In genomic region chr1:188295157-188295556, GRCh38 we compare ENCODE assay signal across 17 cellular contexts.
A peak's percentile ranks its signal among the peaks of the same experiment; 100 is the strongest.
DNase-seq lines count a peak whose midpoint lies in the region; TF ChIP-seq lines count a peak whose summit lies in the region.
"Had no signal": no experiment of that assay in that cellular context is flagged by ENCODE, and none has a peak within 500 bp of the region (broad histone marks: within the 10 kb centered on the region; RNA-seq: fewer than 3 reads in every experiment).

No MANE protein-coding gene starts in this region.

- H3K36me3 ChIP-seq in mesendoderm (ENCODE audit: control insufficient read depth, insufficient read depth, low read length), result no peaks in the 10 kb centered on the region
- no peaks in the 10 kb centered on the region for H3K36me3 ChIP-seq in Peyer's patch
- H3K36me3 ChIP-seq in tibial nerve, result no peaks in the 10 kb centered on the region
- H3K36me3 ChIP-seq in SK-N-SH (replicated peaks in 1 of 2; ENCODE audit: control insufficient read depth in 1 of 2, insufficient read depth in 2 of 2, low read length in 1 of 2), result no peaks in the 10 kb centered on the region
- no peaks in the 10 kb centered on the region for H3K36me3 ChIP-seq in breast epithelium

- H3K4me1 ChIP-seq in mesendoderm (ENCODE audit: control insufficient read depth, low read depth, low read length) (no peaks in the 10 kb centered on the region), Peyer's patch (no peaks in the 10 kb centered on the region), tibial nerve (no peaks in the 10 kb centered on the region), SK-N-SH (ENCODE audit: control insufficient read depth in 1 of 2, insufficient read depth in 2 of 2, low read depth in 1 of 2, low read length in 1 of 2) (peaks cover 0 to 3% of the 10 kb centered on the region in 2 experiments; a peak in 1 of 4 replicates), breast epithelium (no peaks in the 10 kb centered on the region)

- H3K79me1 ChIP-seq in mesendoderm (ENCODE audit: low read length), result no peaks in the 10 kb centered on the region

- H3K9me2 ChIP-seq in SK-N-SH, result no peaks in the 10 kb centered on the region

- no peak overlapping the region for H3K56ac ChIP-seq in mesendoderm (ENCODE audit: low read length)

- CTCF ChIA-PET in SK-N-SH (lab: Yijun Ruan, JAX), result no interaction called here

- TF ChIP-seq POLR2A in Peyer's patch (IDR thresholded peaks at IDR 0.05), result no peak
- no peak for TF ChIP-seq POLR2A in tibial nerve (IDR thresholded peaks at IDR 0.05)
- TF ChIP-seq POLR2A in breast epithelium (IDR thresholded peaks at IDR 0.05), result no peak

- no peak overlapping the region for H2BK15ac ChIP-seq in mesendoderm (replicated peaks; ENCODE audit: low read depth)

- H2AFZ ChIP-seq in SK-N-SH (ENCODE audit: low read depth), result no peak overlapping the region

- no peak overlapping the region for H3K23ac ChIP-seq in mesendoderm (ENCODE audit: low read length)

- H2BK120ac ChIP-seq in mesendoderm (ENCODE audit: low read depth, low read length), result no peak overlapping the region

- TF ChIP-seq EP300 in Ishikawa (IDR thresholded peaks at IDR 0.05; ENCODE audit: borderline replicate concordance) (peak; percentile 90), tibial nerve (IDR thresholded peaks at IDR 0.05) (no peak), SK-N-SH (IDR thresholded peaks at IDR 0.05; ENCODE audit: borderline replicate concordance in 1 of 2, low read depth in 1 of 2, low read length in 1 of 2) (no peak)

- no peak overlapping the region for H3K4ac ChIP-seq in mesendoderm (ENCODE audit: low read depth, low read length)

- no peaks in the 10 kb centered on the region for H3K27me3 ChIP-seq in mesendoderm (ENCODE audit: insufficient read depth, low read length, poor library complexity)
- H3K27me3 ChIP-seq in Peyer's patch, result no peaks in the 10 kb centered on the region
- no peaks in the 10 kb centered on the region for H3K27me3 ChIP-seq in tibial nerve
- H3K27me3 ChIP-seq in SK-N-SH (ENCODE audit: insufficient read depth), result no peaks in the 10 kb centered on the region
- H3K27me3 ChIP-seq in breast epithelium, result no peaks in the 10 kb centered on the region

- TF ChIP-seq CTCF in epithelial cell of proximal tubule (conservative IDR thresholded peaks at IDR 0.05; ENCODE audit: low read depth, low read length), result peak; percentile 47
- no peak for TF ChIP-seq CTCF in Peyer's patch (IDR thresholded peaks at IDR 0.05)
- TF ChIP-seq CTCF in tibial nerve (IDR thresholded peaks at IDR 0.05), result no peak
- no peak for TF ChIP-seq CTCF in SK-N-SH (IDR thresholded peaks at IDR 0.05)
- no peak for TF ChIP-seq CTCF in breast epithelium (IDR thresholded peaks at IDR 0.05)

- H3K27ac ChIP-seq in mesendoderm (ENCODE audit: low read depth, low read length) (no peak overlapping the region), Peyer's patch (no peak overlapping the region), tibial nerve (no peak overlapping the region), SK-N-SH (ENCODE audit: low read depth in 2 of 2, low read length in 1 of 2) (no peak overlapping the region), breast epithelium (no peak overlapping the region)
- H3K27ac ChIP-seq: C4-2B had no signal

- no peak overlapping the region for H4K5ac ChIP-seq in mesendoderm (ENCODE audit: low read length)

- no CpG with 5 or more reads among the region's 1 CpG for WGBS in mesendoderm (ENCODE audit: extremely low coverage, insufficient coverage, low lambda C conversion rate)
- WGBS in tibial nerve, 2 donors, result 97 to 98% methylated on average over 1 of the region's 1 CpG
- 81% methylated on average over 1 of the region's 1 CpG for WGBS in SK-N-SH (ENCODE audit: low lambda C conversion rate)

- H3K79me2 ChIP-seq in mesendoderm (ENCODE audit: control insufficient read depth, insufficient read depth, low read length) (no peaks in the 10 kb centered on the region), SK-N-SH (ENCODE audit: insufficient read depth) (no peaks in the 10 kb centered on the region)

- H3K9ac ChIP-seq in mesendoderm (ENCODE audit: low read length), result no peak overlapping the region
- no peak overlapping the region for H3K9ac ChIP-seq in SK-N-SH

- H2BK5ac ChIP-seq in mesendoderm (ENCODE audit: low read length), result no peak overlapping the region

- H3K4me3 ChIP-seq in epithelial cell of proximal tubule (ENCODE audit: low read depth, low read length) (no peak overlapping the region), mesendoderm (ENCODE audit: low read length) (no peak overlapping the region), Peyer's patch (no peak overlapping the region), tibial nerve (no peak overlapping the region), SK-N-SH (ENCODE audit: low read depth in 2 of 2, low read length in 1 of 2) (no peak overlapping the region), breast epithelium (no peak overlapping the region)
- H3K4me3 ChIP-seq: K562 had no signal

- no peaks in the 10 kb centered on the region for H4K20me1 ChIP-seq in SK-N-SH (ENCODE audit: insufficient read depth)

- no peak overlapping the region for H3K18ac ChIP-seq in mesendoderm (ENCODE audit: low read length)

- no peak overlapping the region for H4K8ac ChIP-seq in mesendoderm (ENCODE audit: low read depth, low read length)

- POLR2A ChIA-PET in SK-N-SH (lab: Yijun Ruan, JAX), result no interaction called here

- TF ChIP-seq RAD21 in Ishikawa (IDR thresholded peaks at IDR 0.05; ENCODE audit: low read depth) (0 out of 2 replicates have a peak, but pooled peaks have one; percentile 25), SK-N-SH (IDR thresholded peaks at IDR 0.05; ENCODE audit: low read length) (no peak)

- no peaks in the 10 kb centered on the region for H3K9me3 ChIP-seq in Peyer's patch
- no peaks in the 10 kb centered on the region for H3K9me3 ChIP-seq in tibial nerve
- no peaks in the 10 kb centered on the region for H3K9me3 ChIP-seq in SK-N-SH
- no peaks in the 10 kb centered on the region for H3K9me3 ChIP-seq in breast epithelium

- H3F3A ChIP-seq in SK-N-SH (replicated peaks; ENCODE audit: insufficient read depth), result no peaks in the 10 kb centered on the region

- H3K4me2 ChIP-seq in mesendoderm (ENCODE audit: low read length) (no peak overlapping the region), SK-N-SH (no peak overlapping the region)

- H2AK5ac ChIP-seq in mesendoderm (ENCODE audit: low read length), result no peak overlapping the region

- intact Hi-C loops in breast epithelium (cut with DNase I; ENCODE audit: low total_unique reads), result no loop called here

- DNase-seq in epithelial cell of proximal tubule (ENCODE audit: low read depth) (peak; percentile 60), mesendoderm (peak; percentile 8), Peyer's patch (no peak), tibial nerve (ENCODE audit: low spot score in 2 of 2) (no peak), SK-N-SH (no peak), breast epithelium (ENCODE audit: low spot score in 2 of 2) (no peak)
- DNase-seq: DMS79 treated with DMSO at 0.1 percent for 48 hours, NCI-H1092 treated with DMSO at 0.1 percent for 48 hours, NCI-H146, NCI-H2029 treated with DMSO at 0.1 percent for 48 hours, NCI-H2171, NCI-H446 treated with DMSO at 0.1 percent for 48 hours, NCI-H69, Right ventricle myocardium superior had no signal

TF ChIP-seq in Ishikawa, 13 proteins besides CTCF, POLR2A, EP300 and RAD21 (continues in another document):
- no peak for TF ChIP-seq TAF1 (IDR thresholded peaks at IDR 0.05; ENCODE audit: low read depth)

TF ChIP-seq in SK-N-SH, 30 proteins besides CTCF, POLR2A, EP300 and RAD21 (continues in another document):
- TF ChIP-seq FOXJ3 (CRISPR knock-in tag; IDR thresholded peaks at IDR 0.05) (no peak), SIN3A (IDR thresholded peaks at IDR 0.05; ENCODE audit: borderline replicate concordance, low read depth, low read length) (no peak), USF2 (IDR thresholded peaks at IDR 0.05; ENCODE audit: borderline replicate concordance, low read depth, low read length) (no peak), RCOR1 (IDR thresholded peaks at IDR 0.05; ENCODE audit: low read length) (no peak), YY1 (IDR thresholded peaks at IDR 0.05; ENCODE audit: low read depth) (no peak), FOXM1 (IDR thresholded peaks at IDR 0.05; ENCODE audit: low read depth) (no peak), MXI1 (IDR thresholded peaks at IDR 0.05; ENCODE audit: low read depth, low read length) (no peak), ELF1 (IDR thresholded peaks at IDR 0.05) (no peak), GATA2 (CRISPR knock-in tag; IDR thresholded peaks at IDR 0.05) (no peak), TAF1 (IDR thresholded peaks at IDR 0.05; ENCODE audit: borderline replicate concordance, low read depth, low read length) (no peak), PBX3 (IDR thresholded peaks at IDR 0.05) (no peak), RFX5 (IDR thresholded peaks at IDR 0.05; ENCODE audit: low read length) (no peak), POLR2AphosphoS5 (IDR thresholded peaks at IDR 0.05; ENCODE audit: low read depth, low read length) (no peak), MAX (IDR thresholded peaks at IDR 0.05; ENCODE audit: low read depth) (no peak), SMC3 (IDR thresholded peaks at IDR 0.05; ENCODE audit: low read depth, low read length) (no peak), NRF1 (IDR thresholded peaks at IDR 0.05; ENCODE audit: low read depth, low read length) (no peak), CHD2 (IDR thresholded peaks at IDR 0.05; ENCODE audit: low read length, partially characterized antibody) (no peak), MEF2A (IDR thresholded peaks at IDR 0.05; ENCODE audit: borderline replicate concordance, low read depth) (no peak), GABPA (IDR thresholded peaks at IDR 0.05; ENCODE audit: low read depth) (no peak)

Comparison
In these comparisons a context has a peak if more than half of its experiments do, and no peak if none do; other contexts are left out.
1. DNase-seq: peak in epithelial cell of proximal tubule (single experiment) and mesendoderm (single experiment); none in Peyer's patch (0 of 3), tibial nerve (0 of 2), SK-N-SH (single experiment) and breast epithelium (0 of 2).